32 cellular contexts compared by ENCODE assay signal in the genomic region with DNA sequence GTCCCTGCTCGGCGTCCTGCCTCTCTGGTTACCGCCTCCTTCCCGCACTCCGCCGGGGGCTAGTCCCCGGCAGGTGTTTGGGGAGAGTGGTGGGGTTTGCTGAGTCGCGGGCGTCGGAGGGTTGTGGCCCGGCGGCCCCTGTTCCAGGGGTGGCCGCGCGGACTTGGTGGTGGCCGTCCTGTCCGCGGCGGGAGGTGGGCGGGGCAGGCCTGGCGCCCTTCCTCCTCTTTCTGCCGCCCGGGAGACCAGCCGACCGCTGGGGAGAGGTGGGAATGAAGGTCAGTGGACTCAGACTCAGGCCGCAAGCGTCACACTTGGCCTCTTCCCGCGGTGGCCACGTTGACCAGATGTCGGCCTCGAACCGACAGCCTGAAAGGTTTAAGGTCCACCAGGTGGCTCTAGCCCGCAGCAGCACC.
"Had no signal": no experiment of that assay in that cellular context is flagged by ENCODE, and none has a peak within 500 bp of the region (broad histone marks: within the 10 kb centered on the region; RNA-seq: fewer than 3 reads in every experiment).

No MANE protein-coding gene starts in this region.

- H3K27me3 ChIP-seq: ascending aorta, breast epithelium, cardiac muscle cell, colonic mucosa had no signal

- ATAC-seq: activated CD4-positive, alpha-beta T cell treated with anti-CD3 and anti-CD28 coated beads for 36 hours; activated CD8-positive, alpha-beta memory T cell treated with anti-CD3 and anti-CD28 coated beads, Interleukin-2, amount 10 ng/mL, durations not matched to agents 7 days and 5 days; activated CD8-positive, alpha-beta T cell treated with anti-CD3 and anti-CD28 coated beads, Interleukin-2, amount 10 ng/mL, durations not matched to agents 7 days and 5 days; esophagus mucosa; T-helper 17 cell had no signal

- H3K4me1 ChIP-seq: ascending aorta, breast epithelium, colonic mucosa had no signal

- H3K4me3 ChIP-seq: ascending aorta, breast epithelium, cardiac muscle cell, colonic mucosa had no signal

- H3K27ac Mint-ChIP-seq: activated CD4-positive, alpha-beta memory T cell treated with anti-CD3 and anti-CD28 coated beads for 36 hours; activated CD4-positive, alpha-beta T cell treated with anti-CD3 and anti-CD28 coated beads for 36 hours; activated CD4-positive, alpha-beta T cell treated with anti-CD3 and anti-CD28 coated beads, Interleukin-2, amount 10 ng/mL, durations not matched to agents 24 days and 14 days; activated CD8-positive, alpha-beta memory T cell treated with anti-CD3 and anti-CD28 coated beads, Interleukin-2, amount 10 ng/mL, durations not matched to agents 7 days and 5 days; activated CD8-positive, alpha-beta T cell treated with anti-CD3 and anti-CD28 coated beads, Interleukin-2, amount 10 ng/mL, durations not matched to agents 7 days and 5 days; activated naive CD4-positive, alpha-beta T cell treated with anti-CD3 and anti-CD28 coated beads for 36 hours; activated naive CD4-positive, alpha-beta T cell treated with anti-CD3 and anti-CD28 coated beads, Interleukin-2, amount 50 U/mL, for 24 hours; activated naive CD8-positive, alpha-beta T cell treated with anti-CD3 and anti-CD28 coated beads, Interleukin-2, amount 10 ng/mL, durations not matched to agents 7 days and 5 days; activated T-helper 1 cell treated with anti-CD3 and anti-CD28 coated beads, Interleukin-12 subunit alpha, Interleukin-12 subunit beta, Interleukin-2, Interleukin-4 antibody, amounts not matched to agents 30 ng/mL and 10 ng/mL and 1 ng/mL, durations not matched to agents 14 hours and 24 hours and 36 hours; activated T-helper 2 cell treated with anti-CD3 and anti-CD28 coated beads, Interferon-gamma antibody, Interleukin-2, Interleukin-4, amounts not matched to agents 10 μg/mL and 5 μg/mL and 100 μg/mL, durations not matched to agents 14 hours and 24 hours and 36 hours; brain; endodermal cell; T-helper 17 cell; T-helper 2 cell treated with Interferon-gamma antibody and Interleukin-4, amounts not matched to agents 5 μg/mL and 100 μg/mL, for 36 hours had no signal

- H3K9me3 ChIP-seq: ascending aorta, colonic mucosa had no signal

- DNase-seq: activated CD4-positive, alpha-beta memory T cell treated with anti-CD3 and anti-CD28 coated beads for 36 hours; activated CD4-positive, alpha-beta T cell treated with anti-CD3 and anti-CD28 coated beads for 36 hours; activated CD4-positive, alpha-beta T cell treated with anti-CD3 and anti-CD28 coated beads, Interleukin-2, amount 10 ng/mL, durations not matched to agents 24 days and 14 days; activated CD4-positive, CD25-positive, alpha-beta regulatory T cell; activated CD4-positive, CD25-positive, alpha-beta regulatory T cell treated with anti-CD3 and anti-CD28 coated beads, Interleukin-2, amount 50 U/mL, for 72 hours; activated CD8-positive, alpha-beta memory T cell treated with anti-CD3 and anti-CD28 coated beads, Interleukin-2, amount 10 ng/mL, durations not matched to agents 7 days and 5 days; activated CD8-positive, alpha-beta memory T cell treated with anti-CD3 and anti-CD28 coated beads, Interleukin-2, amount 50 U/mL, for 4 hours; activated CD8-positive, alpha-beta T cell treated with anti-CD3 and anti-CD28 coated beads, Interleukin-2, amount 10 ng/mL, durations not matched to agents 7 days and 5 days; activated effector memory CD4-positive, alpha-beta T cell treated with anti-CD3 and anti-CD28 coated beads, Interleukin-2, amount 50 U/mL, for 16 hours; activated naive CD4-positive, alpha-beta T cell treated with anti-CD3 and anti-CD28 coated beads for 36 hours; activated naive CD8-positive, alpha-beta T cell treated with anti-CD3 and anti-CD28 coated beads, Interleukin-2, amount 10 ng/mL, durations not matched to agents 7 days and 5 days; activated T-cell treated with anti-CD3 and anti-CD28 coated beads, Interleukin-2, amount 50 U/mL, for 1 hour; activated T-cell treated with anti-CD3 and anti-CD28 coated beads, Interleukin-2, amount 50 U/mL, for 48 hours; central memory CD4-positive, alpha-beta T cell; cerebellar nuclear complex; colonic mucosa; effector memory CD4-positive, alpha-beta T cell; endodermal cell; foreskin fibroblast; head of caudate nucleus; T-helper 1 cell; T-helper 17 cell; T1000 had no signal

- H3K36me3 Mint-ChIP-seq: activated CD8-positive, alpha-beta memory T cell treated with anti-CD3 and anti-CD28 coated beads, Interleukin-2, amount 10 ng/mL, durations not matched to agents 7 days and 5 days; activated naive CD8-positive, alpha-beta T cell treated with anti-CD3 and anti-CD28 coated beads, Interleukin-2, amount 10 ng/mL, durations not matched to agents 7 days and 5 days; brain had no signal

- H3K36me3 ChIP-seq: ascending aorta, breast epithelium, cardiac muscle cell, colonic mucosa had no signal

- H3K27ac ChIP-seq: ascending aorta, breast epithelium, cardiac muscle cell, colonic mucosa had no signal
